In genomic region chr3:69241769-69242168, GRCh38 we compare ENCODE assay signal across 18 cellular contexts.
DNase-seq lines count a peak whose midpoint lies in the region; ATAC-seq and TF ChIP-seq lines count a peak whose summit lies in the region.
"Had no signal": no experiment of that assay in that cellular context is flagged by ENCODE, and none has a peak within 500 bp of the region (broad histone marks: within the 10 kb centered on the region; RNA-seq: fewer than 3 reads in every experiment).

No MANE protein-coding gene starts in this region.

- intact Hi-C loops in left lung (cut with DNase I): no loop called here

- no peak overlapping the region for H3K4me3 ChIP-seq in GM12865 (ENCODE audit: low read depth, low read length)
- H3K4me3 ChIP-seq in left lung: no peak overlapping the region
- H3K4me3 ChIP-seq: BLaER1, SJCRH30 had no signal

- no peak overlapping the region for H3K4me3 Mint-ChIP-seq in T-helper 17 cell
- no peak overlapping the region for H3K4me3 Mint-ChIP-seq in progenitor cell of endocrine pancreas (ENCODE audit: low read depth)
- H3K4me3 Mint-ChIP-seq: CD8-positive, alpha-beta T cell; IgD-negative memory B cell had no signal

- H3K27ac Mint-ChIP-seq in T-helper 17 cell: no peak overlapping the region
- H3K27ac Mint-ChIP-seq in progenitor cell of endocrine pancreas: peak overlapping the region; percentile 24
- H3K27ac Mint-ChIP-seq: CD8-positive, alpha-beta T cell; IgD-negative memory B cell had no signal

- H3K27me3 ChIP-seq in left lung: no peaks in the 10 kb centered on the region
- H3K27me3 ChIP-seq: BLaER1, SJCRH30 had no signal

- H3K9me3 ChIP-seq in T-helper 17 cell (ENCODE audit: control insufficient read depth, low read length, poor library complexity, severe bottlenecking) (no peaks in the 10 kb centered on the region), left lung (no peaks in the 10 kb centered on the region)
- H3K9me3 ChIP-seq: BLaER1, SJCRH30 had no signal

- no peak for TF ChIP-seq CTCF in GM12865 (IDR thresholded peaks at IDR 0.05; ENCODE audit: insufficient read depth, low read depth, low read length, missing control alignments)
- TF ChIP-seq CTCF in left lung (IDR thresholded peaks at IDR 0.05): no peak
- no peak for TF ChIP-seq CTCF in progenitor cell of endocrine pancreas (IDR thresholded peaks at IDR 0.05; ENCODE audit: unreplicated experiment)

- ATAC-seq in T-helper 17 cell (peak; percentile 52), left lung (no peak), HG02884 (IDR thresholded peaks at IDR 0.05; ENCODE audit: unreplicated experiment) (no peak), GM18867 (IDR thresholded peaks at IDR 0.05; ENCODE audit: unreplicated experiment) (no peak)
- ATAC-seq: CD8-positive, alpha-beta T cell had no signal

- peaks cover 14 to 20% of the 10 kb centered on the region in 2 donors for H3K4me1 ChIP-seq in left lung
- H3K4me1 ChIP-seq: BLaER1, SJCRH30 had no signal

- H3K27ac ChIP-seq in left lung: peak overlapping the region; percentile 5 to 60
- H3K27ac ChIP-seq: BLaER1, SJCRH30 had no signal

- H3K36me3 ChIP-seq in left lung: no peaks in the 10 kb centered on the region
- H3K36me3 ChIP-seq: SJCRH30 had no signal

- no peaks in the 10 kb centered on the region for H3K27me3 Mint-ChIP-seq in T-helper 17 cell
- no peaks in the 10 kb centered on the region for H3K27me3 Mint-ChIP-seq in progenitor cell of endocrine pancreas
- H3K27me3 Mint-ChIP-seq: IgD-negative memory B cell had no signal

- peaks cover 7% of the 10 kb centered on the region for H3K4me1 Mint-ChIP-seq in T-helper 17 cell
- H3K4me1 Mint-ChIP-seq in progenitor cell of endocrine pancreas (ENCODE audit: low read depth): peaks cover 23% of the 10 kb centered on the region

- H3K36me3 Mint-ChIP-seq in T-helper 17 cell (ENCODE audit: low read depth) (peaks cover 3% of the 10 kb centered on the region), progenitor cell of endocrine pancreas (ENCODE audit: insufficient read depth) (peaks cover 6% of the 10 kb centered on the region)
- H3K36me3 Mint-ChIP-seq: CD8-positive, alpha-beta T cell; IgD-negative memory B cell had no signal

- DNase-seq in GM12865 (ENCODE audit: low read depth): peak; percentile 53
- DNase-seq in T-helper 17 cell: no peak
- DNase-seq in left lung: no peak
- DNase-seq in progenitor cell of endocrine pancreas (ENCODE audit: low spot score, unreplicated experiment): no peak
- no peak for DNase-seq in NCI-H2227 (lab: John Stamatoyannopoulos, UW; ENCODE audit: unreplicated experiment)
- DNase-seq in HuH-7 (ENCODE audit: low spot score): no peak
- DNase-seq: CD8-positive, alpha-beta T cell; DMS79 treated with DMSO at 0.1 percent for 48 hours; NCI-H187; NCI-H345; NCI-H526; NK-92 treated with Interleukin-12 subunit alpha and Interleukin-12 subunit beta, amount 100 ng/mL, for 24 hours; OCI-M1; SJCRH30 had no signal

- no peaks in the 10 kb centered on the region for H3K9me3 Mint-ChIP-seq in progenitor cell of endocrine pancreas (ENCODE audit: low read depth)
- H3K9me3 Mint-ChIP-seq: CD8-positive, alpha-beta T cell had no signal
